8 cellular contexts compared by ENCODE assay signal in genomic region chrX:65667157-65667502, GRCh38. TPM values are rescaled to one million over a fixed set of nuclear protein-coding genes. Genes with fewer than 3 reads are reported as not detected.
A peak's percentile ranks its signal among the peaks of the same experiment; 100 is the strongest.
DNase-seq lines count a peak whose midpoint lies in the region; ATAC-seq and TF ChIP-seq lines count a peak whose summit lies in the region.

No MANE protein-coding gene starts in this region.

- ATAC-seq in Right ventricle myocardium superior (ENCODE audit: poor library complexity) = no peak
- no peak for ATAC-seq in left lung
- ATAC-seq in upper lobe of right lung = no peak

- intact Hi-C loops in Right ventricle myocardium superior (cut with DNase I) = loop anchor here (5.0 kb wide), 1 partner anchor 40 kb away; no protein-coding TSS in a partner anchor
- intact Hi-C loops in left lung (cut with DNase I) = no loop called here
- intact Hi-C loops in upper lobe of right lung (cut with DNase I) = no loop called here

- H3K27ac ChIP-seq in cardiac muscle cell = peak overlapping the region; percentile 64
- H3K27ac ChIP-seq in SK-N-MC = no peak overlapping the region
- H3K27ac ChIP-seq in left lung = peak overlapping the region; percentile 20 to 93
- H3K27ac ChIP-seq in upper lobe of right lung = no peak overlapping the region

- H3K9me3 ChIP-seq in cardiac muscle cell (ENCODE audit: low read depth) (no peaks in the 10 kb centered on the region), SK-N-MC (ENCODE audit: low read depth, low read length) (no peaks in the 10 kb centered on the region), left lung (no peaks in the 10 kb centered on the region), upper lobe of right lung (no peaks in the 10 kb centered on the region)

- H3K4me1 ChIP-seq in cardiac muscle cell (ENCODE audit: low read depth) (no peaks in the 10 kb centered on the region), left lung (peaks cover 5 to 27% of the 10 kb centered on the region in 2 donors), upper lobe of right lung (peaks cover 4% of the 10 kb centered on the region)

- H3K9ac ChIP-seq in SK-N-MC (ENCODE audit: insufficient read length) = no peak overlapping the region

- TF ChIP-seq CTCF in cardiac muscle cell (IDR thresholded peaks at IDR 0.05; ENCODE audit: low read depth, low read length) (no peak), left lung (IDR thresholded peaks at IDR 0.05) (no peak), upper lobe of right lung (IDR thresholded peaks at IDR 0.05) (no peak)

- H3K27me3 ChIP-seq in cardiac muscle cell = no peaks in the 10 kb centered on the region
- H3K27me3 ChIP-seq in left lung = no peaks in the 10 kb centered on the region
- H3K27me3 ChIP-seq in upper lobe of right lung = no peaks in the 10 kb centered on the region

- DNase-seq in cardiac muscle cell (ENCODE audit: low read depth in 1 of 2, low spot score in 1 of 2) = no peak
- DNase-seq in Right ventricle myocardium superior = no peak
- DNase-seq in SK-N-MC (ENCODE audit: low read depth, low spot score) = no peak
- no peak for DNase-seq in left lung
- DNase-seq in upper lobe of right lung = no peak
- no peak for DNase-seq in NCI-H1436 (lab: John Stamatoyannopoulos, UW)
- DNase-seq in medulla oblongata (ENCODE audit: extremely low spot score) = no peak
- no peak for DNase-seq in midbrain (lab: John Stamatoyannopoulos, UW)

- H3K36me3 ChIP-seq in cardiac muscle cell (no peaks in the 10 kb centered on the region), SK-N-MC (ENCODE audit: insufficient read depth, low read length) (no peaks in the 10 kb centered on the region), left lung (no peaks in the 10 kb centered on the region), upper lobe of right lung (no peaks in the 10 kb centered on the region)

- peak overlapping the region; percentile 50 for H3K4me3 ChIP-seq in cardiac muscle cell
- H3K4me3 ChIP-seq in SK-N-MC = peak overlapping the region; percentile 77
- H3K4me3 ChIP-seq in left lung = peak overlapping the region in 1 of 2 donors; percentile 80
- H3K4me3 ChIP-seq in upper lobe of right lung = peak overlapping the region; percentile 69

RNA-seq across cellular contexts. Expression of gene MSN, which starts 0.3 kb away (rescaled TPM):
- total RNA-seq in cardiac muscle cell (47.1 and 75.9 TPM in 2 replicates), Right ventricle myocardium superior (97.6 TPM), left lung (100 to 1,000 TPM; 503 to 543 TPM), upper lobe of right lung (462 TPM)
- polyA plus RNA-seq in cardiac muscle cell = 57.3 and 103 TPM in 2 replicates

Comparison
In these comparisons a context has a peak if more than half of its experiments do, and no peak if none do; other contexts are left out.
1. H3K27ac ChIP-seq: peak in cardiac muscle cell (single experiment) and left lung (2 of 2); none in SK-N-MC (single experiment) and upper lobe of right lung (single experiment).